18 cellular contexts compared by ENCODE assay signal in the genomic region with DNA sequence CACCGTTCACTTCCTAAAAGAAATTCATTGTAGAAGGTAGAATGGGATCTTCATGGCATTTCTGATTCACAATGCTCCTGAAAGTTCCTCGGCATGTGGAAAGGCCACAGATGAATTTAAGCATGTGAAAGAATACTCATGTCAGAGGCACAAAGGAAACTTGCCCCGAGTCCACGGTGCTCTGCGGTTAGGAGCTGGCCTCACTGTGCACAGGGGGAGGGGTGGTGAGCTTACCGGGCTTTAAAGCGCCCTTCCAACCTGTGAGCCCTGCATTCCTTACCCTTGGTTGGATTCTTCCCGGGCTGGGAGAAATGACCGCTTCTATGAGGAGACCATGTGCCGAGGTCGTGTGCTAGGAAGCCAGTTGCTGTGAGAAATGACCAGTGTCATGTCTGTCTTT. TPM values are rescaled to one million over a fixed set of nuclear protein-coding genes. Genes with fewer than 3 reads are reported as not detected.
DNase-seq lines count a peak whose midpoint lies in the region; ATAC-seq and TF ChIP-seq lines count a peak whose summit lies in the region.
"Had no signal": no experiment of that assay in that cellular context is flagged by ENCODE, and none has a peak within 500 bp of the region (broad histone marks: within the 10 kb centered on the region; RNA-seq: fewer than 3 reads in every experiment).

No MANE protein-coding gene starts in this region.

- H3K27me3 Mint-ChIP-seq in brain = peaks cover 3% of the 10 kb centered on the region
- H3K27me3 Mint-ChIP-seq in T-helper 2 cell treated with Interferon-gamma antibody and Interleukin-4, amounts not matched to agents 5 μg/mL and 100 μg/mL, for 36 hours (ENCODE audit: low read depth) = peaks cover 3% of the 10 kb centered on the region

- H3K27ac Mint-ChIP-seq in brain = peak overlapping the region in 4 of 5 experiments; percentile 22 to 88 (median 58)
- H3K27ac Mint-ChIP-seq in T-helper 2 cell treated with Interferon-gamma antibody and Interleukin-4, amounts not matched to agents 5 μg/mL and 100 μg/mL, for 36 hours = no peak overlapping the region

- no peak for TF ChIP-seq CTCF in brain (conservative IDR thresholded peaks at IDR 0.05)

- peaks cover 24% of the 10 kb centered on the region for H3K4me1 Mint-ChIP-seq in brain
- peaks cover 21% of the 10 kb centered on the region for H3K4me1 Mint-ChIP-seq in T-helper 2 cell treated with Interferon-gamma antibody and Interleukin-4, amounts not matched to agents 5 μg/mL and 100 μg/mL, for 36 hours (ENCODE audit: low read depth)

- no peak overlapping the region for H3K4me3 Mint-ChIP-seq in brain
- no peak overlapping the region for H3K4me3 Mint-ChIP-seq in T-helper 2 cell treated with Interferon-gamma antibody and Interleukin-4, amounts not matched to agents 5 μg/mL and 100 μg/mL, for 36 hours
- H3K4me3 Mint-ChIP-seq: CD8-positive, alpha-beta memory T cell had no signal

- no peak for ATAC-seq in left cardiac atrium
- no peak for ATAC-seq in Right ventricle myocardium inferior
- ATAC-seq in HG03565 (IDR thresholded peaks at IDR 0.05; ENCODE audit: unreplicated experiment) = no peak
- no peak for ATAC-seq in HG03139 (IDR thresholded peaks at IDR 0.05; ENCODE audit: unreplicated experiment)
- ATAC-seq: HCT116 had no signal

- DNase-seq in left cardiac atrium (peak; percentile 7), Right ventricle myocardium inferior (ENCODE audit: missing footprints) (no peak), left kidney (ENCODE audit: low read depth, low spot score) (peak; percentile 26), KG1 (lab: John Stamatoyannopoulos, UW) (no peak)
- DNase-seq in T-helper 2 cell treated with Interferon-gamma antibody and Interleukin-4, amounts not matched to agents 5 μg/mL and 100 μg/mL, for 36 hours (ENCODE audit: low spot score) = no peak
- DNase-seq: 8988T; CD8-positive, alpha-beta memory T cell; DMS79; MG63; NCI-H1092; NCI-H1694; NCI-H510A treated with DMSO at 0.1 percent for 48 hours; Right ventricle myocardium superior had no signal

- H3K36me3 Mint-ChIP-seq in brain = no peaks in the 10 kb centered on the region
- H3K36me3 Mint-ChIP-seq in T-helper 2 cell treated with Interferon-gamma antibody and Interleukin-4, amounts not matched to agents 5 μg/mL and 100 μg/mL, for 36 hours (ENCODE audit: low read depth) = no peaks in the 10 kb centered on the region
- H3K36me3 Mint-ChIP-seq: CD8-positive, alpha-beta memory T cell had no signal

- intact Hi-C loops in left cardiac atrium (cut with DNase I) = no loop called here
- intact Hi-C loops in Right ventricle myocardium inferior (cut with DNase I) = no loop called here

- peaks cover 0 to 30% (median 9%) of the 10 kb centered on the region in 5 experiments for H3K9me3 Mint-ChIP-seq in brain
- H3K9me3 Mint-ChIP-seq in T-helper 2 cell treated with Interferon-gamma antibody and Interleukin-4, amounts not matched to agents 5 μg/mL and 100 μg/mL, for 36 hours = no peaks in the 10 kb centered on the region
- H3K9me3 Mint-ChIP-seq: CD8-positive, alpha-beta memory T cell had no signal

RNA-seq across cellular contexts. Expression of a gene that starts 9.3 kb away (rescaled TPM):
- total RNA-seq in left cardiac atrium = 1 to 10 TPM; 4.1 to 7.0 TPM
- total RNA-seq in Right ventricle myocardium inferior = 13.0 TPM
- polyA plus RNA-seq in brain (ENCODE audit: insufficient read depth, low read depth, low replicate concordance) = 0.41 TPM
- polyA plus RNA-seq: BJ had no signal

RNA-seq across cellular contexts. Expression of a gene that starts 10.0 kb away (rescaled TPM):
- total RNA-seq in left cardiac atrium (not detected), Right ventricle myocardium inferior (not detected)
- not detected for polyA plus RNA-seq in brain (ENCODE audit: insufficient read depth, low read depth, low replicate concordance)
- total RNA-seq: CD8-positive, alpha-beta memory T cell; Right ventricle myocardium superior had no signal
- polyA plus RNA-seq: BJ; CD8-positive, alpha-beta memory T cell had no signal

RNA-seq across cellular contexts. Expression of a gene that starts 47.5 kb away (rescaled TPM):
- total RNA-seq in left cardiac atrium = not detected
- not detected for total RNA-seq in Right ventricle myocardium inferior
- polyA plus RNA-seq in brain (ENCODE audit: insufficient read depth, low read depth, low replicate concordance) = not detected
- total RNA-seq: CD8-positive, alpha-beta memory T cell; Right ventricle myocardium superior had no signal
- polyA plus RNA-seq: BJ; CD8-positive, alpha-beta memory T cell had no signal

Comparison
In these comparisons a context has a peak if more than half of its experiments do, and no peak if none do; other contexts are left out.
1. DNase-seq: peak in left cardiac atrium (single experiment) and left kidney (single experiment); none in Right ventricle myocardium inferior (single experiment), T-helper 2 cell treated with Interferon-gamma antibody and Interleukin-4, amounts not matched to agents 5 μg/mL and 100 μg/mL, for 36 hours (single experiment) and KG1 (single experiment).